ENCODE assay signal across 30 cellular contexts in the genomic region with DNA sequence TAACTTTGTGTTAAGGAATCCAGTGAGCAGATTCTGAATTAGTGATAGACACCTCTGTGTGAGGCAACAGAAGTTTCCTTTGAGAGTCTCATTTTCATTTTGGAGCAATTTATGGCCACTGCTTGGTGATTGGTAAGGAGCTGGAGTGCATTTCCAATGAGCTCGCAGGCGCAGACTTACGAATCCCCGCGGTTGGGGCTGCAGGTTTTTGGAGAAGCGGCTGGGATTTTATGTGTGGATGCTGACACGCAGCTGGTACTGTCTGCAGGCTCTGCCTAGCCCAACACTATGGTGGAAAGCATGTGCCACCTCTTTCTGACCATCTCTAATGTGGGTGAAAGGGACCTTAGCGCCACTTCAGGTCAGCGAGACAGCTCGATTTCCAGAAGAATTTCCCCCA.
"Had no signal": no experiment of that assay in that cellular context is flagged by ENCODE, and none has a peak within 500 bp of the region (broad histone marks: within the 10 kb centered on the region; RNA-seq: fewer than 3 reads in every experiment).

No MANE protein-coding gene starts in this region.

- ATAC-seq: activated CD4-positive, alpha-beta T cell treated with anti-CD3 and anti-CD28 coated beads for 36 hours; activated CD4-positive, CD25-positive, alpha-beta regulatory T cell treated with anti-CD3 and anti-CD28 coated beads, Interleukin-2, amount 50 U/mL, for 24 hours; activated CD8-positive, alpha-beta T cell treated with anti-CD3 and anti-CD28 coated beads, Interleukin-2, amount 10 ng/mL, durations not matched to agents 7 days and 5 days; activated naive CD4-positive, alpha-beta T cell treated with anti-CD3 and anti-CD28 coated beads, Interleukin-2, amount 50 U/mL, for 72 hours; body of pancreas; K562; PC-3 had no signal

- H3K36me3 ChIP-seq: adrenal gland, Peyer's patch had no signal

- H3K4me2 ChIP-seq: SK-N-SH had no signal

- H3K27me3 ChIP-seq: adrenal gland, body of pancreas, Peyer's patch, SJSA1 had no signal

- H3K4me1 Mint-ChIP-seq: activated CD4-positive, alpha-beta T cell treated with anti-CD3 and anti-CD28 coated beads for 36 hours; activated CD4-positive, alpha-beta T cell treated with anti-CD3 and anti-CD28 coated beads, Interleukin-2, amount 10 ng/mL, durations not matched to agents 7 days and 5 days had no signal

- H3K9me3 ChIP-seq: adrenal gland, body of pancreas, Peyer's patch, SJSA1, SK-N-SH had no signal

- H3K27ac Mint-ChIP-seq: activated CD4-positive, alpha-beta T cell treated with anti-CD3 and anti-CD28 coated beads for 36 hours; activated CD4-positive, alpha-beta T cell treated with anti-CD3 and anti-CD28 coated beads, Interleukin-2, amount 10 ng/mL, durations not matched to agents 7 days and 5 days; activated CD8-positive, alpha-beta T cell treated with anti-CD3 and anti-CD28 coated beads, Interleukin-2, amount 10 ng/mL, durations not matched to agents 7 days and 5 days; activated naive CD4-positive, alpha-beta T cell treated with anti-CD3 and anti-CD28 coated beads for 36 hours; activated naive CD4-positive, alpha-beta T cell treated with anti-CD3 and anti-CD28 coated beads, Interleukin-2, amount 50 U/mL, for 72 hours; activated T-cell treated with anti-CD3 and anti-CD28 coated beads, Interleukin-2, amount 50 U/mL, for 24 hours; activated T-helper 2 cell treated with anti-CD3 and anti-CD28 coated beads, Interferon-gamma antibody, Interleukin-2, Interleukin-4, amounts not matched to agents 10 μg/mL and 5 μg/mL and 100 μg/mL, durations not matched to agents 14 hours and 24 hours and 36 hours; T-helper 1 cell treated with Interleukin-12 subunit alpha and Interleukin-12 subunit beta and Interleukin-4 antibody, amounts not matched to agents 30 μg/mL and 1 μg/mL, for 36 hours; T-helper 2 cell treated with Interferon-gamma antibody and Interleukin-4, amounts not matched to agents 5 μg/mL and 100 μg/mL, for 36 hours had no signal

- H3K9me2 ChIP-seq: SK-N-SH had no signal

- H3K36me3 Mint-ChIP-seq: activated naive CD4-positive, alpha-beta T cell treated with anti-CD3 and anti-CD28 coated beads, Interleukin-2, amount 50 U/mL, for 72 hours had no signal

- H3K9me3 Mint-ChIP-seq: activated CD4-positive, alpha-beta T cell treated with anti-CD3 and anti-CD28 coated beads, Interleukin-2, amount 10 ng/mL, durations not matched to agents 7 days and 5 days; activated naive CD4-positive, alpha-beta T cell treated with anti-CD3 and anti-CD28 coated beads for 36 hours; activated naive CD4-positive, alpha-beta T cell treated with anti-CD3 and anti-CD28 coated beads, Interleukin-2, amount 50 U/mL, for 72 hours; activated T-cell treated with anti-CD3 and anti-CD28 coated beads, Interleukin-2, amount 50 U/mL, for 24 hours; activated T-helper 2 cell treated with anti-CD3 and anti-CD28 coated beads, Interferon-gamma antibody, Interleukin-2, Interleukin-4, amounts not matched to agents 10 μg/mL and 5 μg/mL and 100 μg/mL, durations not matched to agents 14 hours and 24 hours and 36 hours; T-helper 1 cell treated with Interleukin-12 subunit alpha and Interleukin-12 subunit beta and Interleukin-4 antibody, amounts not matched to agents 30 μg/mL and 1 μg/mL, for 36 hours; T-helper 2 cell treated with Interferon-gamma antibody and Interleukin-4, amounts not matched to agents 5 μg/mL and 100 μg/mL, for 36 hours had no signal

- H3K4me3 Mint-ChIP-seq: activated CD4-positive, alpha-beta T cell treated with anti-CD3 and anti-CD28 coated beads for 36 hours; activated CD4-positive, alpha-beta T cell treated with anti-CD3 and anti-CD28 coated beads, Interleukin-2, amount 10 ng/mL, durations not matched to agents 7 days and 5 days; activated CD8-positive, alpha-beta T cell treated with anti-CD3 and anti-CD28 coated beads, Interleukin-2, amount 10 ng/mL, durations not matched to agents 7 days and 5 days; activated naive CD4-positive, alpha-beta T cell treated with anti-CD3 and anti-CD28 coated beads for 36 hours; activated T-cell treated with anti-CD3 and anti-CD28 coated beads, Interleukin-2, amount 50 U/mL, for 24 hours; T-helper 1 cell treated with Interleukin-12 subunit alpha and Interleukin-12 subunit beta and Interleukin-4 antibody, amounts not matched to agents 30 μg/mL and 1 μg/mL, for 36 hours; T-helper 2 cell treated with Interferon-gamma antibody and Interleukin-4, amounts not matched to agents 5 μg/mL and 100 μg/mL, for 36 hours had no signal

- H3K27me3 Mint-ChIP-seq: activated CD4-positive, alpha-beta T cell treated with anti-CD3 and anti-CD28 coated beads for 36 hours; activated CD4-positive, alpha-beta T cell treated with anti-CD3 and anti-CD28 coated beads, Interleukin-2, amount 10 ng/mL, durations not matched to agents 7 days and 5 days had no signal

- DNase-seq: activated CD4-positive, alpha-beta T cell treated with anti-CD3 and anti-CD28 coated beads for 36 hours; activated CD4-positive, alpha-beta T cell treated with anti-CD3 and anti-CD28 coated beads, Interleukin-2, amount 10 ng/mL, durations not matched to agents 7 days and 5 days; activated CD4-positive, alpha-beta T cell treated with anti-CD3 and anti-CD28 coated beads, Interleukin-2, amount 50 U/mL, for 48 hours; activated CD8-positive, alpha-beta T cell treated with anti-CD3 and anti-CD28 coated beads, Interleukin-2, amount 10 ng/mL, durations not matched to agents 7 days and 5 days; activated gamma-delta T cell treated with Interleukin-2 at 50 U/mL for 16 hours; activated naive CD4-positive, alpha-beta T cell treated with anti-CD3 and anti-CD28 coated beads for 36 hours; activated T-cell treated with anti-CD3 and anti-CD28 coated beads, Interleukin-2, amount 50 U/mL, for 24 hours; adrenal gland; body of pancreas; caudate nucleus; NCI-H1105; NCI-H1417 treated with DMSO at 0.1 percent for 48 hours; NCI-H2029; NCI-H2171; NCI-H510A; NCI-H526; NCI-H748 treated with DMSO at 0.1 percent for 48 hours; NK-92 treated with Interleukin-12 subunit alpha and Interleukin-12 subunit beta, amount 100 ng/mL, for 24 hours; PC-3; Peyer's patch; RPMI8226; SHP77 treated with DMSO at 0.1 percent for 48 hours; SK-N-SH had no signal

- H3K27ac ChIP-seq: adrenal gland, body of pancreas, Peyer's patch, SJSA1 had no signal

- H3K9ac ChIP-seq: SK-N-SH had no signal

- H3K4me1 ChIP-seq: adrenal gland, body of pancreas, Peyer's patch, SJSA1 had no signal

- H3K4me3 ChIP-seq: adrenal gland, body of pancreas, K562, Peyer's patch, SJSA1 had no signal
